ENCODE assay signal across 25 cellular contexts in the genomic region with DNA sequence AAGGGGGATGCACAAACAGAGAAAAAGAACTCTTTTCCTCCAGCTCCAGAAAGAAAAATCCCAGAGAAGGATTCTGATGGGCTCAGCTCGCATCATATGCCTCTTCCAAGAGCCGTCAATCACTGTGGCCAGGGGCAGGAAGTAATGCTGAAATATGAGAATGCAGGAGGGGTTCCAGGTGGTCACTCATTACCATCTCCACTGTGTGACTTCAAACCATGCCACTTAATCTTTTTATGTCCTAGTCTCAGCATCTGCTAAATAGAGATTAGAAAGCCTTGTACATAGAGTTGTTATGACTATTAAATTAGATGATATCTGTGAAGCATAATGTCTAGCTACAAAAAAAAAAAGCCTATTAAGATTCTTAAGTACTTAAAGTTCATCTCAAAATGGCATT.
"Had no signal": no experiment of that assay in that cellular context is flagged by ENCODE, and none has a peak within 500 bp of the region (broad histone marks: within the 10 kb centered on the region; RNA-seq: fewer than 3 reads in every experiment).

No MANE protein-coding gene starts in this region.

- H3K27me3 ChIP-seq: breast epithelium, Peyer's patch had no signal

- DNase-seq: activated CD4-positive, alpha-beta T cell treated with anti-CD3 and anti-CD28 coated beads for 4 hours; activated CD4-positive, alpha-beta T cell treated with anti-CD3 and anti-CD28 coated beads, Interleukin-2, amount 50 U/mL, for 4 hours; activated CD8-positive, alpha-beta memory T cell treated with anti-CD3 and anti-CD28 coated beads, Interleukin-2, amount 10 ng/mL, durations not matched to agents 7 days and 5 days; activated effector memory CD4-positive, alpha-beta T cell treated with Interleukin-2 at 50 U/mL for 16 hours; activated naive CD4-positive, alpha-beta T cell; activated T-cell treated with anti-CD3 and anti-CD28 coated beads, Interleukin-2, amount 50 U/mL, for 24 hours; aorta; central memory CD4-positive, alpha-beta T cell; Kasumi-1; NCI-H1105 treated with DMSO at 0.1 percent for 48 hours; NCI-H1436 treated with DMSO at 0.1 percent for 48 hours; NCI-H187; NCI-H2081; NCI-H2171; NCI-H2227 treated with DMSO at 0.1 percent for 48 hours; NCI-H446 treated with DMSO at 0.1 percent for 48 hours; NCI-H526 treated with DMSO at 0.1 percent for 48 hours; Peyer's patch; SHP77; T-helper 1 cell; WERI-Rb-1 had no signal

- H3K4me1 ChIP-seq: breast epithelium, Peyer's patch, SJSA1 had no signal

- H3K4me3 ChIP-seq: breast epithelium, K562, Peyer's patch, SJSA1 had no signal

- H3K36me3 ChIP-seq: breast epithelium, Peyer's patch, SJSA1, WERI-Rb-1 had no signal

- H3K9me3 ChIP-seq: breast epithelium, Peyer's patch, SJSA1 had no signal

- H3K27ac ChIP-seq: breast epithelium, Peyer's patch, RWPE1, SJSA1, WERI-Rb-1 had no signal
